ENCODE assay signal across 8 cellular contexts in the genomic region with DNA sequence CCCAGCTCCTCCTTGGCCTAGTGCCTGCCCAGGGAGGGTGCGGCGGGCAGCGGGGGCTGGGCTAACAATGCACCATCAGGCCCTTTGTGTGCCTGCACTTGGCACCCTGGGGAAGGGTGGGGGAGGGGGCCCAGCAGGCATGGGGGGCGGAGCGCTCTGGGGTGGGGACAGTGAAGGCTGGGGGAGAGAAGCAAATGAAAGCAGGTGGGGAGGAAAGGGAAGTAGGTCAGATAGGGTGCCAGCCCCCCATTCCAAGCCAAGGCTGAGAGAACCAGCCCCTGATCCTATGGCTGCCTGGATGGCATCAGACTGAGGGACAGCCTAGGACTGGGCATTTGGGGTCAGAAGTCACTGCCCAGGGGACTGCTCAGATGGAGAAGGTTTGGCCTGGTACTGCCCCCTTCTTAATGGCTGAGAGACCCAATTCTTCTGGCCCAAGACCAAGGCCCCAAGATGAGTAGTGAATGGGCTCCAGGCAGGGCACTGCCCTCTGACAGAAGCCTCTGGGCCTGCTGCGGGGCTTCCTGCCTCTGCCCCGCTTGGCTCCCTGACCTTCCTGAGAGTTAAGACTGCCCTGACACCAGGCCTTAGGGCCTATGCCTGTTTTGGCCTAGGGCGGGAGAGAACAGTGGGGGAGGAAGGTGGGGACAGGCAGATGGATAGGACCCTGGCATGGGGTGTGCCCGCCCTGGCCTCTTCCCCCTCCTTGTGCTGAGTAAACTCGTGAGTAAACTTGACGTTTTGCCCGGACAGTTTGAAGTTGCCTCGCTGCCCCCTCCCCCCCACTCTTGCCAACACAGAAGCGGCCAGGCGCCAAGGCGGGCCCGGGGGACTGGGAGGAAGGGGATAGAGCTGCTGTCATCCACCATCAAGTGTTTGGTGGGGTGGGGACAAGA. TPM values are rescaled to one million over a fixed set of nuclear protein-coding genes. Genes with fewer than 3 reads are reported as not detected.
DNase-seq lines count a peak whose midpoint lies in the region; ATAC-seq and TF ChIP-seq lines count a peak whose summit lies in the region.

No MANE protein-coding gene starts in this region.

- no peak for TF ChIP-seq CTCF in HL-60 (IDR thresholded peaks at IDR 0.05; ENCODE audit: insufficient read depth, low read length)
- TF ChIP-seq CTCF in spleen (IDR thresholded peaks at IDR 0.05 in 8 of 11, conservative IDR thresholded peaks at IDR 0.05 in 3 of 11) = no peak

- H3K4me3 ChIP-seq in HL-60 (replicated peaks; ENCODE audit: insufficient read depth, low read length) = peak overlapping the region; percentile 72
- H3K4me3 ChIP-seq in iPS-15b (ENCODE audit: low read depth, low read length) = peak overlapping the region; percentile 59
- H3K4me3 ChIP-seq in spleen = peak overlapping the region in 5 of 8 donors; percentile 71 to 90 (median 81)

- CTCF ChIA-PET in activated naive CD4-positive, alpha-beta T cell treated with anti-CD3 and anti-CD28 coated beads, Interleukin-2, amount 10 ng/mL, durations not matched to agents 7 days and 5 days (lab: Charles Lee) = interaction anchor here (1.0 to 4.3 kb wide), 3 partner anchors 11 to 80 kb away, joined by 4 to 41 read pairs (median 17); no protein-coding TSS in a partner anchor

- no peak for ATAC-seq in GM19035 (IDR thresholded peaks at IDR 0.05; ENCODE audit: unreplicated experiment)
- no peak for ATAC-seq in GM19351 (IDR thresholded peaks at IDR 0.05; ENCODE audit: unreplicated experiment)

- H3K9me3 ChIP-seq in iPS-15b (ENCODE audit: control insufficient read depth, insufficient read depth, low read length) = no peaks in the 10 kb centered on the region
- H3K9me3 ChIP-seq in spleen = no peaks in the 10 kb centered on the region

- peak overlapping the region; percentile 89 for H3K27ac Mint-ChIP-seq in activated naive CD4-positive, alpha-beta T cell treated with anti-CD3 and anti-CD28 coated beads, Interleukin-2, amount 10 ng/mL, durations not matched to agents 7 days and 5 days

- no peaks in the 10 kb centered on the region for H3K9me3 Mint-ChIP-seq in activated naive CD4-positive, alpha-beta T cell treated with anti-CD3 and anti-CD28 coated beads, Interleukin-2, amount 10 ng/mL, durations not matched to agents 7 days and 5 days

- peak overlapping the region; percentile 98 for H3K4me3 Mint-ChIP-seq in activated naive CD4-positive, alpha-beta T cell treated with anti-CD3 and anti-CD28 coated beads, Interleukin-2, amount 10 ng/mL, durations not matched to agents 7 days and 5 days

- intact Hi-C loops in spleen (cut with DNase I; ENCODE audit: low total_unique reads) = loop anchor here (10.0 kb wide), 1 partner anchor 59 kb away; the partner anchor contains the start of gene EFNA4

- H3K9ac ChIP-seq in iPS-15b (ENCODE audit: low read depth, low read length) = no peak overlapping the region

- peak overlapping the region; percentile 94 for H3K27ac ChIP-seq in HL-60 (replicated peaks)
- H3K27ac ChIP-seq in spleen = peak overlapping the region; percentile 81 to 99 (median 95)

- H3K27me3 ChIP-seq in HL-60 (ENCODE audit: insufficient read depth, poor library complexity, severe bottlenecking) (no peaks in the 10 kb centered on the region), iPS-15b (ENCODE audit: control insufficient read depth, insufficient read depth, low read length) (no peaks in the 10 kb centered on the region), spleen (replicated peaks in 1 of 7) (no peaks in the 10 kb centered on the region)

- no peaks in the 10 kb centered on the region for H3K27me3 Mint-ChIP-seq in activated naive CD4-positive, alpha-beta T cell treated with anti-CD3 and anti-CD28 coated beads, Interleukin-2, amount 10 ng/mL, durations not matched to agents 7 days and 5 days

- DNase-seq in HL-60 (ENCODE audit: low read depth in 1 of 2, low spot score in 1 of 2) = peak; percentile 76 to 81
- peak; percentile 50 for DNase-seq in activated naive CD4-positive, alpha-beta T cell treated with anti-CD3 and anti-CD28 coated beads, Interleukin-2, amount 10 ng/mL, durations not matched to agents 7 days and 5 days
- DNase-seq in spleen = peak; percentile 88
- DNase-seq in stimulated activated CD4-positive, alpha-beta T cell treated with anti-CD3 and anti-CD28 coated beads, Interleukin-1b, Interleukin-23, amount 100 ng/mL, for 48 hours = no peak
- no peak for DNase-seq in SW480 (ENCODE audit: low spot score)

- H3K36me3 ChIP-seq in iPS-15b (ENCODE audit: control insufficient read depth, insufficient read depth, low read length) = no peaks in the 10 kb centered on the region
- H3K36me3 ChIP-seq in spleen = no peaks in the 10 kb centered on the region

- 33 to 42% (median 41%) methylated on average over 16 to 17 of the region's 17 CpGs for WGBS in spleen, 5 donors

- H3K36me3 Mint-ChIP-seq in activated naive CD4-positive, alpha-beta T cell treated with anti-CD3 and anti-CD28 coated beads, Interleukin-2, amount 10 ng/mL, durations not matched to agents 7 days and 5 days = peaks cover 17% of the 10 kb centered on the region

- TF ChIP-seq POLR2A in spleen (IDR thresholded peaks at IDR 0.05) = no peak

- H3K4me1 Mint-ChIP-seq in activated naive CD4-positive, alpha-beta T cell treated with anti-CD3 and anti-CD28 coated beads, Interleukin-2, amount 10 ng/mL, durations not matched to agents 7 days and 5 days = peaks cover 55% of the 10 kb centered on the region

- H3K4me1 ChIP-seq in iPS-15b (ENCODE audit: control insufficient read depth, insufficient read depth, low read length) (peaks cover 17% of the 10 kb centered on the region), spleen (peaks cover 26 to 91% (median 67%) of the 10 kb centered on the region in 6 donors)

RNA-seq across cellular contexts. Expression of gene ZBTB7B, which starts 2.7 kb away (rescaled TPM):
- total RNA-seq in spleen = 10 to 100 TPM; 44.0 to 88.9 (median 68.8) TPM
- polyA plus RNA-seq in spleen = 10 to 100 TPM; 11.1 to 38.6 (median 13.4) TPM

RNA-seq across cellular contexts. Expression of gene LENEP, which starts 11.9 kb away (rescaled TPM):
- under 1 TPM in 1 of 7 donors, not detected in 6; 0.60 TPM for total RNA-seq in spleen
- polyA plus RNA-seq in spleen = not detected

RNA-seq across cellular contexts. Expression of gene FLAD1, which starts 22.2 kb away (rescaled TPM):
- total RNA-seq in spleen = 10 to 100 TPM; 27.1 to 35.8 (median 30.3) TPM
- 10 to 100 TPM; 31.9 to 43.4 (median 40.1) TPM for polyA plus RNA-seq in spleen

RNA-seq across cellular contexts. Expression of gene DCST2, which starts 28.3 kb away (rescaled TPM):
- 1 to 10 TPM in 2 of 7 donors, under 1 TPM in 4, not detected in 1; 0.54 to 4.1 (median 0.71) TPM for total RNA-seq in spleen
- polyA plus RNA-seq in spleen = 1 to 10 TPM; 1.0 to 2.1 (median 1.7) TPM

RNA-seq across cellular contexts. Expression of gene DCST1, which starts 28.3 kb away (rescaled TPM):
- total RNA-seq in spleen = not detected
- not detected for polyA plus RNA-seq in spleen

Comparison
In these comparisons a context has a peak if more than half of its experiments do, and no peak if none do; other contexts are left out.
1. DNase-seq: peak in HL-60 (2 of 2), activated naive CD4-positive, alpha-beta T cell treated with anti-CD3 and anti-CD28 coated beads, Interleukin-2, amount 10 ng/mL, durations not matched to agents 7 days and 5 days (single experiment) and spleen (single experiment); none in stimulated activated CD4-positive, alpha-beta T cell treated with anti-CD3 and anti-CD28 coated beads, Interleukin-1b, Interleukin-23, amount 100 ng/mL, for 48 hours (single experiment) and SW480 (single experiment).
2. Peak in every context shown above with its lines, with median percentiles within 50 percentile points of each other: H3K4me3 ChIP-seq.